1 cellular context compared by ENCODE assay signal in the genomic region with DNA sequence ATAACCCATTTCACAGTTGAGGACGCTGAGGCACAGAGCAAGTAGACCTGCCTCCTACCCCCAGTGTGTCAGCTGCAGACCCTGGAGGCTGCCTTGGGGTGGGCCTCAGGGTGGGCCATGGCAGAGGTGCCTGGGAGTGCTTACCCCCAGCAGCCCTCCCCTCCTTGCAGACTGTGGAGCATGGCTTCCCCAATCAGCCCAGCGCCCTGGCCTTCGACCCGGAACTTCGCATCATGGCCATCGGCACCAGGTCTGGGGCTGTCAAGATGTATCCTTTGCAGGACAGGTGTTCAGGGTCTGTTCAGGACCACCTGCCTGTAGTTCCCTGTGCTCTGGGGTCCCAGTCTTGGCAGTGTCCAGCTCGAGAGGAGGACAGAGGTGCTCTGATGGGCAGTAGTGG.
A peak's percentile ranks its signal among the peaks of the same experiment; 100 is the strongest.
TF ChIP-seq lines count a peak whose summit lies in the region.

No MANE protein-coding gene starts in this region.

TF ChIP-seq in HepG2, 621 proteins besides CTCF, POLR2A, EP300 and RAD21:
- TF ChIP-seq ZNF570 (CRISPR knock-in tag; IDR thresholded peaks at IDR 0.05; ENCODE audit: borderline replicate concordance) (no peak), ZNF629 (CRISPR knock-in tag; conservative IDR thresholded peaks at IDR 0.05) (peak; percentile 76)
